In the genomic region with DNA sequence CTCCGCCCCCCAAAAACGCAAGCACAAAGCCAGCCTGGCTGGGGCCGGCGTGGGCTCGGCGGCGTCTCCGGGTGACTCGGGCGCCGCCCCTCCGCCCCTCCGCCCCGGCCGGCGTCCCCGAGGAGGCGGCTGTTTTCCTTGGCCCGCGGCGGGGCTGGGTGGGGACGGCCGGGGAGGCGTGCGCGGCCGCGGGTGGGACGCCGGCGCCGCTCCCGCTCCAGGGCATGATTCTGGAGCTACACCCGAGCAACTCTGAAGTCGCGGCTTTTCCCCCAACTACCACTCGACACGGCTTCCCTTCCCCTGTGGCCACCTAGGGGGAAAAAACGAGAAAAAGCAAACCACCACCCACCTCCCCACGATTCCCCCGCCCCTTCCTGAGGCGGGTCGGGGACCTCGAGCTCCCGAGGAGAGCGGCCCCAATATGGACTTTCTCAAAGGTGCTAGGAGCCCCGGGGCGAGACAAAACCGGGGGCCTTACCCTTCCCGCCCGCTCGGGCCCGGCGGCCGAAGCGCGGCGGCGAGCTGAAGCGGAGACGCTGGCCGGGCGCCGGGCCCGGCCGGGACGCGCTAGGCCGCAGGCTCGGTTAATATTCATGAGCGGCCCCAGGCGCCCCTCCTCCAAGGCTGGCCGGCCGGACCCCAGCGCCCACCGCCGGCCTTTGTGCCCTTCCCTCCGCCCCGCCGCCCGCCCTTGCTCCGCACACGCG, we compare ENCODE assay signal across 8 cellular contexts.
DNase-seq lines count a peak whose midpoint lies in the region; ATAC-seq and TF ChIP-seq lines count a peak whose summit lies in the region.

No MANE protein-coding gene starts in this region.

- no peak for TF ChIP-seq CTCF in VCaP (conservative IDR thresholded peaks at IDR 0.05)

- H3K27ac ChIP-seq in VCaP (peak overlapping the region; percentile 92), caudate nucleus (ENCODE audit: low read depth, low read length) (peak overlapping the region; percentile 94)

- ATAC-seq in GM19452 (IDR thresholded peaks at IDR 0.05; ENCODE audit: unreplicated experiment) (peak; percentile 29), HG03378 (IDR thresholded peaks at IDR 0.05; ENCODE audit: unreplicated experiment) (no peak)

- DNase-seq in COLO668 (lab: John Stamatoyannopoulos, UW; ENCODE audit: unreplicated experiment) (peak; percentile 66), HK-2 (ENCODE audit: unreplicated experiment) (peak; percentile 44), caudate nucleus (lab: John Stamatoyannopoulos, UW) (peak in 39 of 61 donors; percentile 24 to 77 (median 53)), kidney glomerular epithelial cell (lab: John Stamatoyannopoulos, UW) (peak; percentile 18)
- DNase-seq in stimulated activated CD4-positive, alpha-beta T cell treated with anti-CD3 and anti-CD28 coated beads, Interleukin-1b, Interleukin-23, amount 100 ng/mL, for 1 hour (ENCODE audit: low read depth in 2 of 2) = peak; percentile 7 to 11

Comparison
In these comparisons a context has a peak if more than half of its experiments do, and no peak if none do; other contexts are left out.
1. DNase-seq: peak in every context shown above with its lines; median percentile 66 in COLO668; 53 in caudate nucleus; 44 in HK-2; 18 in kidney glomerular epithelial cell; 9 in stimulated activated CD4-positive, alpha-beta T cell treated with anti-CD3 and anti-CD28 coated beads, Interleukin-1b, Interleukin-23, amount 100 ng/mL, for 1 hour.